In genomic region chr22:29072193-29072978, GRCh38 we compare ENCODE assay signal across 8 cellular contexts. TPM values are rescaled to one million over a fixed set of nuclear protein-coding genes. Genes with fewer than 3 reads are reported as not detected.
DNase-seq lines count a peak whose midpoint lies in the region; ATAC-seq and TF ChIP-seq lines count a peak whose summit lies in the region.

No MANE protein-coding gene starts in this region.

- peak overlapping the region; percentile 71 for H3K4me2 ChIP-seq in trophoblast cell (ENCODE audit: low read length)

- H3K14ac ChIP-seq in trophoblast cell (ENCODE audit: low read length) = no peak overlapping the region

- no peak overlapping the region for H3K23ac ChIP-seq in trophoblast cell (ENCODE audit: low read length)

- H3K4me1 Mint-ChIP-seq in T-cell = peaks cover 23 to 25% (median 23%) of the 10 kb centered on the region in 3 donors
- peaks cover 24% of the 10 kb centered on the region for H3K4me1 Mint-ChIP-seq in activated naive CD8-positive, alpha-beta T cell treated with anti-CD3 and anti-CD28 coated beads, Interleukin-2, amount 50 U/mL, for 24 hours

- CTCF ChIA-PET in T-cell (lab: Charles Lee) = interaction anchor here in 1 of 2 donors (0.6 kb wide), 1 partner anchor 82 kb away, joined by 3 read pairs; no protein-coding TSS in a partner anchor

- POLR2A ChIA-PET in T-cell (lab: Charles Lee) = interaction anchor here (0.5 to 1.3 kb wide), 3 partner anchors 272 to 1255 kb away, joined by 3 to 8 read pairs (median 5); partner anchors contain the start of genes TBC1D10A (in 1 of the 2) and XBP1 (in 1 of the 2)

- no peak overlapping the region for H4K91ac ChIP-seq in trophoblast cell (ENCODE audit: low read depth, low read length)

- no peaks in the 10 kb centered on the region for H3K36me3 Mint-ChIP-seq in T-cell
- H3K36me3 Mint-ChIP-seq in activated naive CD8-positive, alpha-beta T cell treated with anti-CD3 and anti-CD28 coated beads, Interleukin-2, amount 50 U/mL, for 24 hours (ENCODE audit: low read depth) = no peaks in the 10 kb centered on the region

- H3K9ac ChIP-seq in trophoblast cell (ENCODE audit: low read length) = no peak overlapping the region

- H4K8ac ChIP-seq in trophoblast cell (ENCODE audit: low read depth, low read length) = no peak overlapping the region

- H3K27ac Mint-ChIP-seq in T-cell = no peak overlapping the region
- no peak overlapping the region for H3K27ac Mint-ChIP-seq in activated naive CD8-positive, alpha-beta T cell treated with anti-CD3 and anti-CD28 coated beads, Interleukin-2, amount 50 U/mL, for 24 hours

- peak; percentile 87 for DNase-seq in Daoy (ENCODE audit: low read depth)
- peak; percentile 68 to 90 for DNase-seq in HAP-1 (ENCODE audit: low spot score in 2 of 2)
- DNase-seq in MV-4-11 (lab: John Stamatoyannopoulos, UW) = peak; percentile 63
- DNase-seq in T-cell = peak; percentile 53 to 82 (median 72)
- DNase-seq in activated naive CD8-positive, alpha-beta T cell treated with anti-CD3 and anti-CD28 coated beads, Interleukin-2, amount 50 U/mL, for 24 hours = peak; percentile 85
- peak; percentile 86 to 93 (median 87) for DNase-seq in heart left ventricle
- peak; percentile 96 to 97 for DNase-seq in trophoblast cell
- DNase-seq in tibial artery = peak; percentile 79 to 88

- no peak overlapping the region for H2BK5ac ChIP-seq in trophoblast cell (ENCODE audit: low read depth, low read length, poor library complexity)

- peaks cover 27 to 57% of the 10 kb centered on the region in 2 donors for H3K27me3 Mint-ChIP-seq in T-cell
- peaks cover 62% of the 10 kb centered on the region for H3K27me3 Mint-ChIP-seq in activated naive CD8-positive, alpha-beta T cell treated with anti-CD3 and anti-CD28 coated beads, Interleukin-2, amount 50 U/mL, for 24 hours

- ATAC-seq in T-cell (replicated peaks in 1 of 4) (peak; percentile 94 to 97 (median 96)), heart left ventricle (peak; percentile 72 to 95 (median 92))
- peak; percentile 90 for ATAC-seq in activated naive CD8-positive, alpha-beta T cell treated with anti-CD3 and anti-CD28 coated beads, Interleukin-2, amount 50 U/mL, for 24 hours

- H3K79me1 ChIP-seq in trophoblast cell (ENCODE audit: low read length) = peaks cover 4% of the 10 kb centered on the region

- H2BK12ac ChIP-seq in trophoblast cell (ENCODE audit: low read length) = no peak overlapping the region

- no peak overlapping the region for H2AK5ac ChIP-seq in trophoblast cell (ENCODE audit: low read length)

- H4K12ac ChIP-seq in trophoblast cell (ENCODE audit: low read depth, low read length) = no peak overlapping the region

- intact Hi-C loops in heart left ventricle (cut with DNase I) = loop anchor here in 6 of 10 donors (5.0 to 10.0 kb wide), 3 partner anchors 75 to 172 kb away; no protein-coding TSS in a partner anchor
- intact Hi-C loops in tibial artery (cut with DNase I; ENCODE audit: low total_unique reads) = no loop called here

- no peaks in the 10 kb centered on the region for H3K9me3 Mint-ChIP-seq in T-cell
- no peaks in the 10 kb centered on the region for H3K9me3 Mint-ChIP-seq in activated naive CD8-positive, alpha-beta T cell treated with anti-CD3 and anti-CD28 coated beads, Interleukin-2, amount 50 U/mL, for 24 hours

- peak overlapping the region in 1 of 12 donors; percentile 41 for H3K27ac ChIP-seq in heart left ventricle
- H3K27ac ChIP-seq in trophoblast cell (ENCODE audit: low read depth, low read length) = no peak overlapping the region
- no peak overlapping the region for H3K27ac ChIP-seq in tibial artery

- 22 to 68% (median 43%) methylated on average over 16 to 41 of the region's 41 CpGs for WGBS in heart left ventricle, 4 donors
- WGBS in trophoblast cell (ENCODE audit: extremely low coverage, insufficient coverage, insufficient read length) = no CpG with 5 or more reads among the region's 41 CpGs

- no peaks in the 10 kb centered on the region for H3K36me3 ChIP-seq in HAP-1 (replicated peaks)
- no peaks in the 10 kb centered on the region for H3K36me3 ChIP-seq in heart left ventricle
- no peaks in the 10 kb centered on the region for H3K36me3 ChIP-seq in trophoblast cell (ENCODE audit: control insufficient read depth in 1 of 2, insufficient read depth in 2 of 2, low read length in 2 of 2)
- H3K36me3 ChIP-seq in tibial artery = no peaks in the 10 kb centered on the region

- H3K4ac ChIP-seq in trophoblast cell (ENCODE audit: low read depth, low read length) = no peak overlapping the region

- H2AFZ ChIP-seq in trophoblast cell (ENCODE audit: insufficient read depth, low read length, poor library complexity) = no peak overlapping the region

- no peak for TF ChIP-seq CTCF in heart left ventricle (IDR thresholded peaks at IDR 0.05)
- no peak for TF ChIP-seq CTCF in tibial artery (IDR thresholded peaks at IDR 0.05)

- H3K27me3 ChIP-seq in HAP-1 (ENCODE audit: low read depth) (no peaks in the 10 kb centered on the region), heart left ventricle (peaks cover 0 to 46% (median 0%) of the 10 kb centered on the region in 9 donors), trophoblast cell (ENCODE audit: insufficient read depth, low read length) (peaks cover 7% of the 10 kb centered on the region), tibial artery (no peaks in the 10 kb centered on the region)

- in situ Hi-C loops in HAP-1 (cut with MboI; ENCODE audit: low sequenced_read_pairs) = no loop called here

- no peak overlapping the region for H3K18ac ChIP-seq in trophoblast cell (ENCODE audit: low read length)

- H3K79me2 ChIP-seq in trophoblast cell (ENCODE audit: control insufficient read depth, insufficient read depth, low read length, poor library complexity) = no peaks in the 10 kb centered on the region

- peak overlapping the region; percentile 27 for H3K4me3 ChIP-seq in HAP-1
- H3K4me3 ChIP-seq in heart left ventricle = peak overlapping the region in 11 of 12 donors; percentile 24 to 98 (median 75)
- no peak overlapping the region for H3K4me3 ChIP-seq in trophoblast cell (ENCODE audit: low read depth, low read length)
- H3K4me3 ChIP-seq in tibial artery = peak overlapping the region; percentile 57 to 81

- H2BK120ac ChIP-seq in trophoblast cell (ENCODE audit: insufficient read depth, low read length, poor library complexity) = no peak overlapping the region

- H3K4me1 ChIP-seq in HAP-1 = peaks cover 9% of the 10 kb centered on the region
- peaks cover 0 to 54% (median 19%) of the 10 kb centered on the region in 12 donors for H3K4me1 ChIP-seq in heart left ventricle
- peaks cover 3 to 18% of the 10 kb centered on the region in 2 experiments for H3K4me1 ChIP-seq in trophoblast cell (ENCODE audit: control insufficient read depth in 1 of 2, insufficient read depth in 2 of 2, low read length in 2 of 2)
- peaks cover 0 to 32% (median 25%) of the 10 kb centered on the region in 4 donors for H3K4me1 ChIP-seq in tibial artery

- H3K4me3 Mint-ChIP-seq in T-cell = peak overlapping the region; percentile 73 to 77 (median 77)
- peak overlapping the region; percentile 63 for H3K4me3 Mint-ChIP-seq in activated naive CD8-positive, alpha-beta T cell treated with anti-CD3 and anti-CD28 coated beads, Interleukin-2, amount 50 U/mL, for 24 hours

- no peak for TF ChIP-seq POLR2A in heart left ventricle (IDR thresholded peaks at IDR 0.05)

- H3K9me3 ChIP-seq in HAP-1 (no peaks in the 10 kb centered on the region), heart left ventricle (no peaks in the 10 kb centered on the region), trophoblast cell (ENCODE audit: insufficient read depth, low read depth, low read length) (peaks cover 3% of the 10 kb centered on the region), tibial artery (no peaks in the 10 kb centered on the region)

RNA-seq across cellular contexts. Expression of gene KREMEN1, which starts 0.4 kb away (rescaled TPM):
- total RNA-seq in Daoy (2014; rRNA removed; shearing (Covaris generic)) = 0.36 and 1.4 TPM in 2 replicates
- total RNA-seq in T-cell (under 1 TPM in 3 of 5 donors, not detected in 2; 0.20 to 0.25 (median 0.20) TPM), heart left ventricle (10 to 100 TPM; 30.5 to 67.8 (median 46.6) TPM)
- polyA plus RNA-seq in heart left ventricle = 10 to 100 TPM; 24.3 to 25.2 TPM
- 23.3 and 23.7 TPM in 2 replicates for polyA plus RNA-seq in trophoblast cell (2013)

RNA-seq across cellular contexts. Expression of gene C22orf31, which starts 10.8 kb away (rescaled TPM):
- not detected in 2 replicates for total RNA-seq in Daoy (2014; rRNA removed; shearing (Covaris generic))
- total RNA-seq in T-cell (not detected), heart left ventricle (under 1 TPM in 1 of 9 donors, not detected in 8; 0.40 TPM)
- not detected for polyA plus RNA-seq in heart left ventricle
- not detected in 2 replicates for polyA plus RNA-seq in trophoblast cell (2013)

Comparison
In these comparisons a context has a peak if more than half of its experiments do, and no peak if none do; other contexts are left out.
1. RNA of gene KREMEN1, which starts 0.4 kb away (total RNA-seq): 30.5 to 67.8 TPM in heart left ventricle; 0.36 to 1.4 TPM in Daoy and 0.20 to 0.25 TPM in T-cell; every median in the first group is over 10 times any median in the second.
2. Peak in every context shown above with its lines, with median percentiles within 50 percentile points of each other: DNase-seq and ATAC-seq.